In the genomic region with DNA sequence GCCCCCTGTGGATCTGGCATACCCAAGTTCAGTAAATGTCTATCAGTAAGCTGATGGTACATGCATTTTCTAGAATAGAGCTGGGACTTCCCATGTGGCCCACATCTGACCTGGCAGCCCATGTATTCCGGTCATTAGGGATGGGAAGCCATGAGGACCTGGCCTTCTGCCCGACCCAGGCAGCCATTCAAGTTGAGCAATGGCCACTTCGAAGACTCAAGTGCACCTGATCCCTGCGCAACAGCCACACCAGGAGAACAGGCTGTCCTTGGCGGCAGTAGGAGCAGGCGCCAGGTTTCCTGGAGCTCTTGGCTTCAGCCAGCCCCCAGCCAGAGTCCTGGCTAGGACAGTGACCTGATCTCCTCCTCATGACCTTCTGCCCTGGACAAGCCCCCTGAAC, we compare ENCODE assay signal across 12 cellular contexts. TPM values are rescaled to one million over a fixed set of nuclear protein-coding genes. Genes with fewer than 3 reads are reported as not detected.
DNase-seq lines count a peak whose midpoint lies in the region; ATAC-seq and TF ChIP-seq lines count a peak whose summit lies in the region.
"Had no signal": no experiment of that assay in that cellular context is flagged by ENCODE, and none has a peak within 500 bp of the region (broad histone marks: within the 10 kb centered on the region; RNA-seq: fewer than 3 reads in every experiment).

No MANE protein-coding gene starts in this region.

- no peak overlapping the region for H4K5ac ChIP-seq in IMR-90 (ENCODE audit: low read depth, low read length)

- 0 out of 2 replicates have a peak overlapping the region, but pooled peaks have one; percentile 7 for H3K27ac ChIP-seq in 22Rv1
- H3K27ac ChIP-seq in IMR-90 (ENCODE audit: insufficient read depth, low read length), result no peak overlapping the region
- H3K27ac ChIP-seq in WERI-Rb-1, result no peak overlapping the region

- H3K27me3 ChIP-seq in IMR-90 (ENCODE audit: control insufficient read depth, insufficient read depth, low read length), result no peaks in the 10 kb centered on the region
- H3K27me3 ChIP-seq in WERI-Rb-1 (ENCODE audit: insufficient read depth, low read depth, severe bottlenecking), result no peaks in the 10 kb centered on the region
- H3K27me3 ChIP-seq in H7 (ENCODE audit: control insufficient read depth, insufficient read depth, low read length), result no peaks in the 10 kb centered on the region
- H3K27me3 ChIP-seq: BLaER1 treated with 17β-estradiol and CSF1 and Interleukin-3, amounts not matched to agents 10 nM and 100 nM had no signal

- H3K27me3 Mint-ChIP-seq in endothelial cell (ENCODE audit: unreplicated experiment), result peaks cover 6% of the 10 kb centered on the region
- H3K27me3 Mint-ChIP-seq in neural crest cell (ENCODE audit: low read depth), result no peaks in the 10 kb centered on the region

- no peak for DNase-seq in IMR-90
- no peak for DNase-seq in endothelial cell (ENCODE audit: low spot score)
- DNase-seq in neural crest cell (ENCODE audit: low read depth, low spot score), result no peak
- DNase-seq in GOT3 (lab: John Stamatoyannopoulos, UW), result no peak
- DNase-seq in NCI-H82 treated with DMSO at 0.1 percent for 48 hours (lab: John Stamatoyannopoulos, UW; ENCODE audit: unreplicated experiment), result no peak
- DNase-seq in WERI-Rb-1, result no peak
- DNase-seq in H7, result no peak
- DNase-seq: MV-4-11; stimulated activated CD4-positive, alpha-beta T cell treated with anti-CD3 and anti-CD28 coated beads, Interleukin-4, amount 100 ng/mL, for 24 hours had no signal

- dilution Hi-C loops in IMR-90 (cut with HindIII; ENCODE audit: low sequenced_read_pairs, unreplicated experiment), result no loop called here

- H4K91ac ChIP-seq in IMR-90 (ENCODE audit: insufficient read depth, low read depth, low read length), result no peak overlapping the region

- no peak overlapping the region for H3K18ac ChIP-seq in IMR-90 (ENCODE audit: low read depth, low read length)

- no peak overlapping the region for H3K23ac ChIP-seq in IMR-90 (ENCODE audit: low read depth, low read length)

- TSS peak; percentile 9 for BruUV-seq in IMR-90 (replicated peaks; lab: Mats Ljungman, UMichigan)

- no peak overlapping the region for H3K56ac ChIP-seq in IMR-90 (ENCODE audit: extremely low read depth, insufficient read depth, low read length)

- H4K8ac ChIP-seq in IMR-90 (ENCODE audit: low read depth in 2 of 2, low read length in 2 of 2), result no peak overlapping the region

- peaks cover 7% of the 10 kb centered on the region for H3K4me1 Mint-ChIP-seq in endothelial cell (ENCODE audit: unreplicated experiment)
- H3K4me1 Mint-ChIP-seq in neural crest cell, result no peaks in the 10 kb centered on the region
- H3K4me1 Mint-ChIP-seq: nephron had no signal

- H3K9me3 ChIP-seq in IMR-90 (ENCODE audit: control insufficient read depth, insufficient read depth, low read length), result no peaks in the 10 kb centered on the region
- H3K9me3 ChIP-seq in WERI-Rb-1 (ENCODE audit: severe bottlenecking), result no peaks in the 10 kb centered on the region
- H3K9me3 ChIP-seq: BLaER1 treated with 17β-estradiol and CSF1 and Interleukin-3, amounts not matched to agents 10 nM and 100 nM had no signal

- POLR2A ChIA-PET in IMR-90 (lab: Charles Lee; ENCODE audit: unreplicated experiment), result no interaction called here

- H3K4me3 ChIP-seq in IMR-90 (ENCODE audit: insufficient read depth, low read depth, low read length) (no peak overlapping the region), WERI-Rb-1 (ENCODE audit: low read depth, low read length) (no peak overlapping the region), H7 (ENCODE audit: insufficient read depth, low read depth, low read length) (no peak overlapping the region)
- H3K4me3 ChIP-seq: BLaER1 treated with 17β-estradiol and CSF1 and Interleukin-3, amounts not matched to agents 10 nM and 100 nM had no signal

- H4K20me1 ChIP-seq in IMR-90 (ENCODE audit: insufficient read depth, low read length), result no peaks in the 10 kb centered on the region
- H4K20me1 ChIP-seq: BLaER1 treated with 17β-estradiol and CSF1 and Interleukin-3, amounts not matched to agents 10 nM and 100 nM had no signal

- H3K4me1 ChIP-seq in IMR-90 (ENCODE audit: control insufficient read depth, insufficient read depth, low read length), result no peaks in the 10 kb centered on the region

- CTCF ChIA-PET in IMR-90 (lab: Yijun Ruan, JAX), result no interaction called here

- intact Hi-C loops in IMR-90 (cut with micrococcal nuclease), result no loop called here

- no peak overlapping the region for H2BK20ac ChIP-seq in IMR-90 (ENCODE audit: low read depth, low read length)

- ATAC-seq in IMR-90 (ENCODE audit: low read depth), result no peak

- no peak overlapping the region for H3K4me2 ChIP-seq in IMR-90 (ENCODE audit: low read depth, low read length)

- H2BK15ac ChIP-seq in IMR-90 (ENCODE audit: low read depth, low read length), result no peak overlapping the region

- H3K36me3 ChIP-seq in IMR-90 (ENCODE audit: control insufficient read depth, insufficient read depth, low read length) (peaks cover 30% of the 10 kb centered on the region; the same call in 1 of the 2 replicates), WERI-Rb-1 (no peaks in the 10 kb centered on the region; the same call in 1 of the 2 replicates), H7 (replicated peaks; ENCODE audit: control insufficient read depth, insufficient read depth, low read length) (peaks cover 1% of the 10 kb centered on the region; the same call in 1 of the 2 replicates)

- H2AFZ ChIP-seq in IMR-90 (replicated peaks; ENCODE audit: low read length, poor library complexity), result no peak overlapping the region

- in situ Hi-C loops in IMR-90 (cut with MboI; ENCODE audit: low sequenced_read_pairs), result no loop called here

- H3K4me3 Mint-ChIP-seq in endothelial cell (ENCODE audit: unreplicated experiment), result no peak overlapping the region
- H3K4me3 Mint-ChIP-seq in neural crest cell, result no peak overlapping the region
- H3K4me3 Mint-ChIP-seq: nephron had no signal

- no peak overlapping the region for H2BK5ac ChIP-seq in IMR-90 (ENCODE audit: low read depth, low read length, poor library complexity, severe bottlenecking)

- no peak overlapping the region for H3K4ac ChIP-seq in IMR-90 (ENCODE audit: low read depth, low read length)

- TF ChIP-seq POLR2A in IMR-90 (IDR thresholded peaks at IDR 0.05; ENCODE audit: low read depth, low read length), result no peak

- no peaks in the 10 kb centered on the region for H3K9me3 Mint-ChIP-seq in endothelial cell (ENCODE audit: unreplicated experiment)
- no peaks in the 10 kb centered on the region for H3K9me3 Mint-ChIP-seq in neural crest cell
- H3K9me3 Mint-ChIP-seq: nephron had no signal

- TF ChIP-seq CTCF in 22Rv1 (IDR thresholded peaks at IDR 0.05) (no peak), IMR-90 (conservative IDR thresholded peaks at IDR 0.05; ENCODE audit: low read depth, low read length) (no peak), endothelial cell (IDR thresholded peaks at IDR 0.05; ENCODE audit: unreplicated experiment) (no peak), neural crest cell (conservative IDR thresholded peaks at IDR 0.05) (no peak), WERI-Rb-1 (IDR thresholded peaks at IDR 0.05; ENCODE audit: low read depth, low read length) (no peak)

- no peaks in the 10 kb centered on the region for H3K79me1 ChIP-seq in IMR-90 (ENCODE audit: low read depth in 1 of 2, low read length in 2 of 2)

- H2AK5ac ChIP-seq in IMR-90 (ENCODE audit: low read depth, low read length), result no peak overlapping the region

- H2BK120ac ChIP-seq in IMR-90 (ENCODE audit: low read depth, low read length), result no peak overlapping the region

- no peak overlapping the region for H3K9ac ChIP-seq in IMR-90 (ENCODE audit: low read depth, low read length)

- no peak for TF ChIP-seq RAD21 in IMR-90 (IDR thresholded peaks at IDR 0.05; ENCODE audit: low read length)

- no peaks in the 10 kb centered on the region for H3K9me1 ChIP-seq in IMR-90 (ENCODE audit: insufficient read depth, low read length)

- H2AK9ac ChIP-seq in IMR-90 (replicated peaks; ENCODE audit: low read depth, low read length, poor library complexity), result no peak overlapping the region

- H3K27ac Mint-ChIP-seq in endothelial cell (ENCODE audit: unreplicated experiment), result peak overlapping the region; percentile 49
- H3K27ac Mint-ChIP-seq in neural crest cell (ENCODE audit: unreplicated experiment), result peak overlapping the region; percentile 28
- H3K27ac Mint-ChIP-seq: nephron had no signal

- H3K36me3 Mint-ChIP-seq in endothelial cell (ENCODE audit: low read depth, unreplicated experiment), result peaks cover 10% of the 10 kb centered on the region
- H3K36me3 Mint-ChIP-seq in neural crest cell (ENCODE audit: low read depth), result no peaks in the 10 kb centered on the region

- 94% methylated on average over 4 of the region's 6 CpGs; no CpG with 5 or more reads in 1 of the 2 experiments for WGBS in IMR-90 (ENCODE audit: extremely low coverage in 2 of 2, insufficient read length in 1 of 2), 2 experiments

- no peak overlapping the region for H3K14ac ChIP-seq in IMR-90 (replicated peaks; ENCODE audit: low read depth, low read length)

RNA-seq across cellular contexts. Expression of gene HEMK1, which starts 14.6 kb away (rescaled TPM):
- total RNA-seq in IMR-90 (2012; rRNA removed) (12.5 and 17.2 TPM in 2 replicates), endothelial cell (ENCODE audit: unreplicated experiment) (10.9 TPM), neural crest cell (22.8 and 22.9 TPM in 2 replicates)
- polyA plus RNA-seq in IMR-90 (2012; rRNA removed), result 20.6 and 20.8 TPM in 2 replicates
- 15.0 and 16.7 TPM in 2 replicates for polyA plus RNA-seq in IMR-90 (2012; cell fraction: cytosol; rRNA removed)
- polyA plus RNA-seq in IMR-90 (2012; cell fraction: nucleus; rRNA removed; ENCODE audit: low replicate concordance), result 99.7 and 105 TPM in 2 replicates
- 15.5 and 19.0 TPM in 2 replicates for total RNA-seq in H7 (2014; rRNA removed; shearing (Covaris generic))

RNA-seq across cellular contexts. Expression of gene C3orf18, which starts 16.4 kb away (rescaled TPM):
- total RNA-seq in IMR-90 (2012; rRNA removed), result 6.8 and 6.9 TPM in 2 replicates
- polyA plus RNA-seq in IMR-90 (2012; rRNA removed), result 10.6 and 10.9 TPM in 2 replicates
- polyA plus RNA-seq in IMR-90 (2012; cell fraction: cytosol; rRNA removed), result 9.5 and 9.9 TPM in 2 replicates
- polyA plus RNA-seq in IMR-90 (2012; cell fraction: nucleus; rRNA removed; ENCODE audit: low replicate concordance), result 29.0 and 30.6 TPM in 2 replicates
- 4.0 TPM for total RNA-seq in endothelial cell (ENCODE audit: unreplicated experiment)
- 12.7 and 13.1 TPM in 2 replicates for total RNA-seq in neural crest cell
- 12.5 and 19.3 TPM in 2 replicates for total RNA-seq in H7 (2014; rRNA removed; shearing (Covaris generic))

RNA-seq across cellular contexts. Expression of gene CISH, which starts 27.7 kb away (rescaled TPM):
- total RNA-seq in IMR-90 (2012; rRNA removed) (0.83 and 0.90 TPM in 2 replicates), endothelial cell (ENCODE audit: unreplicated experiment) (2.6 TPM), neural crest cell (8.1 and 8.6 TPM in 2 replicates)
- 4.0 and 4.6 TPM in 2 replicates for polyA plus RNA-seq in IMR-90 (2012; rRNA removed)
- polyA plus RNA-seq in IMR-90 (2012; cell fraction: cytosol; rRNA removed), result 2.3 and 5.7 TPM in 2 replicates
- polyA plus RNA-seq in IMR-90 (2012; cell fraction: nucleus; rRNA removed; ENCODE audit: low replicate concordance), result 3.0 and 6.5 TPM in 2 replicates
- 0.96 and 1.6 TPM in 2 replicates for total RNA-seq in H7 (2014; rRNA removed; shearing (Covaris generic))

RNA-seq across cellular contexts. Expression of gene MAPKAPK3, which starts 33.1 kb away (rescaled TPM):
- total RNA-seq in IMR-90 (2012; rRNA removed), result 48.3 and 57.2 TPM in 2 replicates
- 38.3 and 43.8 TPM in 2 replicates for polyA plus RNA-seq in IMR-90 (2012; rRNA removed)
- 29.7 and 33.1 TPM in 2 replicates for polyA plus RNA-seq in IMR-90 (2012; cell fraction: cytosol; rRNA removed)
- 23.5 and 28.3 TPM in 2 replicates for polyA plus RNA-seq in IMR-90 (2012; cell fraction: nucleus; rRNA removed; ENCODE audit: low replicate concordance)
- 6.4 TPM for total RNA-seq in endothelial cell (ENCODE audit: unreplicated experiment)
- 37.0 and 38.8 TPM in 2 replicates for total RNA-seq in neural crest cell
- 72.5 and 73.1 TPM in 2 replicates for total RNA-seq in H7 (2014; rRNA removed; shearing (Covaris generic))
